ENCODE assay signal across 10 cellular contexts in the genomic region with DNA sequence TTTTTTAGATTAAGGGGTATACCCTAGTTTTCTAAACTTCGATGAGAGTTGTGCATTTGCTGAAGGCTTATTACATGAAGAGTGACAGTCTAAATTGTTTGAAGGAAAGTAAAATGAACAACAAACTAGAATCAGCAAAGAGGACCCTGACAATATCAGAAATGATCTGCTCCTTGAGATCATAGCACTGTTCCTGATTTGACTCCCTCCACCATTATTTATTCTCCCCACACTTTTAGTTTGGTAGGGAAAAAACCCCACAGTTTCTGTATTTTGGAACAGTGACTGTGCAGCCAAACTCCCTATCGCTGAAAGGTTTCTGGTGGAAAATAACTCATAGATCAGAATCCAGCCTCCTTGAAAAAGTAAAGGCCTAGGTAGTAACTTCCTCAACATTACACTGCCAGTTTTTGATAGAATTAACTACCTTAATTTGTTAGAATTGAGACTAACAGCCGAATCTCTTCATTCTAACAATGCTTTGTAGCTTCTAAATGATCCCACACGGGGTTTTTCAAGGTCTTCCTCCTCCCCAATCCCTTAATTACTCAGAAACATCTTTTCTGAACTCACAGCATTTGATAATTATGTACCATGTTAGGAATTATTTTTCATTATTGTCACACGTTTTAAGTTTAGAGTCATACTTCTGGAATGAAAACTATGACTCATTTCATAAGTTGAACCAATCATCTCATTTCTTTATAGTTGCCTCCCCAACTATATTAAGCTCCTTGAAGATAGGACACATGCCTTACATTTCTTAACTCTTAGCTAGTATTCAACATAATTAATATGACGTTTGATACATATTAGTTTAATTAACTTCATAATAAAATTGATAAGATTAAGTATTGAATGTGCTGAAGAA. TPM values are rescaled to one million over a fixed set of nuclear protein-coding genes. Genes with fewer than 3 reads are reported as not detected.
DNase-seq lines count a peak whose midpoint lies in the region; ATAC-seq and TF ChIP-seq lines count a peak whose summit lies in the region.
"Had no signal": no experiment of that assay in that cellular context is flagged by ENCODE, and none has a peak within 500 bp of the region (broad histone marks: within the 10 kb centered on the region; RNA-seq: fewer than 3 reads in every experiment).

No MANE protein-coding gene starts in this region.

- peak overlapping the region; percentile 94 for H3K4me3 Mint-ChIP-seq in T-helper 17 cell
- H3K4me3 Mint-ChIP-seq in stimulated activated naive CD8-positive, alpha-beta T cell treated with anti-CD3 and anti-CD28 coated beads, Interleukin-15, amount 100 ng/mL, for 72 hours: peak overlapping the region; percentile 75 to 87

- TF ChIP-seq CTCF in fibroblast of pulmonary artery (IDR thresholded peaks at IDR 0.05; ENCODE audit: low read length, missing control alignments) (no peak), WERI-Rb-1 (IDR thresholded peaks at IDR 0.05; ENCODE audit: low read depth, low read length) (no peak)

- peaks cover 23% of the 10 kb centered on the region for H3K36me3 ChIP-seq in WERI-Rb-1

- peak overlapping the region; percentile 91 for H3K4me3 ChIP-seq in fibroblast of pulmonary artery (replicated peaks; ENCODE audit: low read depth, low read length)
- no peak overlapping the region for H3K4me3 ChIP-seq in WERI-Rb-1 (ENCODE audit: low read depth, low read length)

- H3K27me3 Mint-ChIP-seq in T-helper 17 cell: no peaks in the 10 kb centered on the region
- H3K27me3 Mint-ChIP-seq in stimulated activated naive CD8-positive, alpha-beta T cell treated with anti-CD3 and anti-CD28 coated beads, Interleukin-15, amount 100 ng/mL, for 72 hours: no peaks in the 10 kb centered on the region

- H3K9me3 ChIP-seq in T-helper 17 cell (ENCODE audit: control insufficient read depth, low read length, poor library complexity, severe bottlenecking): no peaks in the 10 kb centered on the region
- H3K9me3 ChIP-seq in WERI-Rb-1 (ENCODE audit: severe bottlenecking): no peaks in the 10 kb centered on the region

- H3K36me3 Mint-ChIP-seq in T-helper 17 cell (ENCODE audit: low read depth): peaks cover 11% of the 10 kb centered on the region

- ATAC-seq in activated CD4-positive, CD25-positive, alpha-beta regulatory T cell treated with anti-CD3 and anti-CD28 coated beads, Interleukin-2, amount 50 U/mL, for 24 hours: peak; percentile 10 to 14
- no peak for ATAC-seq in T-helper 17 cell
- no peak for ATAC-seq in stimulated activated naive CD8-positive, alpha-beta T cell treated with anti-CD3 and anti-CD28 coated beads, Interleukin-15, amount 100 ng/mL, for 72 hours

- H3K4me1 Mint-ChIP-seq in T-helper 17 cell: peaks cover 52% of the 10 kb centered on the region
- H3K4me1 Mint-ChIP-seq in stimulated activated naive CD8-positive, alpha-beta T cell treated with anti-CD3 and anti-CD28 coated beads, Interleukin-15, amount 100 ng/mL, for 72 hours: peaks cover 55% of the 10 kb centered on the region

- DNase-seq in activated CD4-positive, CD25-positive, alpha-beta regulatory T cell treated with anti-CD3 and anti-CD28 coated beads, Interleukin-2, amount 50 U/mL, for 72 hours: no peak
- no peak for DNase-seq in T-helper 17 cell
- peak; percentile 83 for DNase-seq in fibroblast of pulmonary artery (ENCODE audit: low read depth)
- no peak for DNase-seq in stimulated activated naive CD8-positive, alpha-beta T cell treated with anti-CD3 and anti-CD28 coated beads, Interleukin-15, amount 100 ng/mL, for 72 hours
- no peak for DNase-seq in NCI-H446 (lab: John Stamatoyannopoulos, UW)
- DNase-seq in WERI-Rb-1: no peak
- no peak for DNase-seq in HuH-7 (ENCODE audit: low spot score)
- DNase-seq: NCI-H187 treated with DMSO at 0.1 percent for 48 hours had no signal

- no peak overlapping the region for H3K27ac ChIP-seq in WERI-Rb-1
- H3K27ac ChIP-seq: C4-2B had no signal

- H3K27me3 ChIP-seq in WERI-Rb-1 (ENCODE audit: insufficient read depth, low read depth, severe bottlenecking): no peaks in the 10 kb centered on the region

- peak overlapping the region; percentile 95 for H3K27ac Mint-ChIP-seq in T-helper 17 cell
- peak overlapping the region; percentile 36 to 86 for H3K27ac Mint-ChIP-seq in stimulated activated naive CD8-positive, alpha-beta T cell treated with anti-CD3 and anti-CD28 coated beads, Interleukin-15, amount 100 ng/mL, for 72 hours

- no peaks in the 10 kb centered on the region for H3K9me3 Mint-ChIP-seq in stimulated activated naive CD8-positive, alpha-beta T cell treated with anti-CD3 and anti-CD28 coated beads, Interleukin-15, amount 100 ng/mL, for 72 hours

RNA-seq across cellular contexts. Expression of a gene that starts 2.9 kb away (rescaled TPM):
- 100 to 1,000 TPM; 480 to 500 TPM for total RNA-seq in T-helper 17 cell

RNA-seq across cellular contexts. Expression of a gene that starts 11.5 kb away (rescaled TPM):
- total RNA-seq in T-helper 17 cell: 100 to 1,000 TPM; 172 to 178 TPM

RNA-seq across cellular contexts. Expression of a gene that starts 30.7 kb away (rescaled TPM):
- 1 to 10 TPM in 1 of 2 donors, under 1 TPM in 1; 0.92 to 3.2 TPM for total RNA-seq in T-helper 17 cell

Comparison
In these comparisons a context has a peak if more than half of its experiments do, and no peak if none do; other contexts are left out.
1. ATAC-seq: peak in activated CD4-positive, CD25-positive, alpha-beta regulatory T cell treated with anti-CD3 and anti-CD28 coated beads, Interleukin-2, amount 50 U/mL, for 24 hours (2 of 2); none in T-helper 17 cell (single experiment) and stimulated activated naive CD8-positive, alpha-beta T cell treated with anti-CD3 and anti-CD28 coated beads, Interleukin-15, amount 100 ng/mL, for 72 hours (single experiment).